ENCODE assay signal across 1 cellular context in genomic region chr15:90059208-90059985, GRCh38.
TF ChIP-seq lines count a peak whose summit lies in the region.

No MANE protein-coding gene starts in this region.

TF ChIP-seq in IMR-90, 13 proteins besides CTCF, POLR2A, EP300 and RAD21:
- TF ChIP-seq RFX5 (IDR thresholded peaks at IDR 0.05; ENCODE audit: low read depth, low read length), result no peak
